Comparison of ENCODE assay signal across 23 cellular contexts in the genomic region with DNA sequence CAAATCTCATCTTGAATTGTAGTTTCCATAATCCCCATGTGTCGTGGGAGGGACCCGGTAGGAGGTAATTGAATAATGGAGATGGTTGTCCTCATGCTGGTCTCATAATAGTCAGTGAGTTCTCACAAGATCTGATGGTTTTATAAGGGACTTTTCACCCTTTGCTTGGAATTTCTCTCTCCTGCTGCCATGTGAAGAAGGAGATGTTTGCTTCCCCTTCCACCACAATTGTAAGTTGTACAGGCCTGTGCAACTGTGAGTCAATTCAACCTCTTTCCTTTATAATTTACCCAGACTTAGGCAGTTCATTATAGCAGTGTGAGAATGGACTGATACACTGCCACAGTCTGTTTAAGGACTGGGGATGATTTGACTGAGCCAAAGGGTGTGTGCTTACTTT.
"Had no signal": no experiment of that assay in that cellular context is flagged by ENCODE, and none has a peak within 500 bp of the region (broad histone marks: within the 10 kb centered on the region; RNA-seq: fewer than 3 reads in every experiment).

No MANE protein-coding gene starts in this region.

- H3K9me3 ChIP-seq: colonic mucosa, esophagus muscularis mucosa, esophagus squamous epithelium, gastrocnemius medialis, gastroesophageal sphincter, heart left ventricle had no signal

- H3K27ac ChIP-seq: colonic mucosa, coronary artery, dorsolateral prefrontal cortex, epithelial cell of prostate, esophagus muscularis mucosa, esophagus squamous epithelium, foreskin keratinocyte, gastrocnemius medialis, gastroesophageal sphincter, heart left ventricle, heart right ventricle had no signal

- H3K4me1 ChIP-seq: colonic mucosa, esophagus muscularis mucosa, esophagus squamous epithelium, foreskin keratinocyte, gastrocnemius medialis, gastroesophageal sphincter, heart left ventricle, heart right ventricle had no signal

- DNase-seq: colonic mucosa; cortex of kidney; dermis blood vessel endothelial cell; dorsolateral prefrontal cortex; effector CD4-positive, alpha-beta T cell; effector CD8-positive, alpha-beta T cell; effector memory CD4-positive, alpha-beta T cell; effector memory CD8-positive, alpha-beta T cell; endodermal cell; erythroblast; esophagus squamous epithelium; foreskin fibroblast; foreskin keratinocyte; foreskin melanocyte; gastrocnemius medialis; glutamatergic neuron; head of caudate nucleus; heart left ventricle; heart right ventricle had no signal

- H3K4me3 ChIP-seq: colonic mucosa, coronary artery, dorsolateral prefrontal cortex, esophagus muscularis mucosa, esophagus squamous epithelium, gastrocnemius medialis, gastroesophageal sphincter, heart left ventricle, heart right ventricle had no signal

- H3K36me3 ChIP-seq: colonic mucosa, esophagus muscularis mucosa, esophagus squamous epithelium, gastrocnemius medialis, gastroesophageal sphincter, heart left ventricle, heart right ventricle had no signal
